In the genomic region with DNA sequence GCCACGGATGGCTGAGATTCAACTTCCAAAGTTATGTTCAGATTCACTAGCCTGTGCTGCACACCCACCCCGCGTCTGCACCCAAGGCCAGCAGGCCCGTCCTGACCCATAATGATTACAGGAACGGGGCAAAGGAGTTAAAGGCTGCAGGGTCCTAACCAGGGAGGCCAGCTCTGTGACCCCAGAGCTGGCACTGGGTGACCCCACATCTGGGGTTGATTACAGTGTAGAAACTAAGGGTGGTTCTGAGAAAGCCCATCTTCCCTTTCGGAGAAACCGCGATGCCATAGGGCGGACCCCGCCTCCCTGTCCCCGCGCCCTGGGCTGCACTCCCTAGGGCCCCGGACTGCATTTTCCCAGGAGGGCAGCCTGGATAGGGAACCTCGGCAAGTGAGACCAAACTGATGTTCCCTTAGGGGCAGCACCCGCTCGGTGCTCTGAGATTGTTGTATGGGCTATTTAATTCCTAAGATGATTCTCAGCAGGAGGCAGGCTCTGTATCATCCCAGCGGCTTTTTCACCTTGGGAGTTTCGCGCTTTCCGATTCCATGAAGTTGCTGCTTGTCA, we compare ENCODE assay signal across 1 cellular context.
TF ChIP-seq lines count a peak whose summit lies in the region.

No MANE protein-coding gene starts in this region.

TF ChIP-seq in K562, 482 proteins besides CTCF, POLR2A, EP300 and RAD21 (continued from another document):
- TF ChIP-seq PPARD (CRISPR knock-in tag; IDR thresholded peaks at IDR 0.05) = no peak
- no peak for TF ChIP-seq HDAC1 (IDR thresholded peaks at IDR 0.05)
- TF ChIP-seq, protein P1, sequence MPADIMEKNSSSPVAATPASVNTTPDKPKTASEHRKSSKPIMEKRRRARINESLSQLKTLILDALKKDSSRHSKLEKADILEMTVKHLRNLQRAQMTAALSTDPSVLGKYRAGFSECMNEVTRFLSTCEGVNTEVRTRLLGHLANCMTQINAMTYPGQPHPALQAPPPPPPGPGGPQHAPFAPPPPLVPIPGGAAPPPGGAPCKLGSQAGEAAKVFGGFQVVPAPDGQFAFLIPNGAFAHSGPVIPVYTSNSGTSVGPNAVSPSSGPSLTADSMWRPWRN (IDR thresholded peaks at IDR 0.05; ENCODE audit: low read depth) = no peak
- TF ChIP-seq CHD4 (IDR thresholded peaks at IDR 0.05; ENCODE audit: insufficient read depth, insufficient replicate concordance, low read depth, low read length, poor library complexity, severe bottlenecking) = no peak
- TF ChIP-seq SMARCA5 (IDR thresholded peaks at IDR 0.05) = no peak
- TF ChIP-seq HNRNPH1 (optimal IDR thresholded peaks at IDR 0.05; ENCODE audit: low read depth, low read length) = no peak
